In genomic region chr10:100344386-100344785, GRCh38 we compare ENCODE assay signal across 1 cellular context.
TF ChIP-seq lines count a peak whose summit lies in the region.

No MANE protein-coding gene starts in this region.

TF ChIP-seq in SK-N-SH, 30 proteins besides CTCF, POLR2A, EP300 and RAD21:
- TF ChIP-seq YY1 (IDR thresholded peaks at IDR 0.05; ENCODE audit: low read depth) = no peak
- no peak for TF ChIP-seq USF1 (IDR thresholded peaks at IDR 0.05; ENCODE audit: borderline replicate concordance, low read depth)
- no peak for TF ChIP-seq FOXM1 (IDR thresholded peaks at IDR 0.05; ENCODE audit: low read depth)
- TF ChIP-seq MXI1 (IDR thresholded peaks at IDR 0.05; ENCODE audit: low read depth, low read length) = no peak
- no peak for TF ChIP-seq TEAD4 (IDR thresholded peaks at IDR 0.05; ENCODE audit: borderline replicate concordance, insufficient read depth)
- TF ChIP-seq PBX3 (IDR thresholded peaks at IDR 0.05) = no peak
- no peak for TF ChIP-seq ZBTB33 (IDR thresholded peaks at IDR 0.05; ENCODE audit: borderline replicate concordance, low read depth)
- TF ChIP-seq FOXJ3 (CRISPR knock-in tag; IDR thresholded peaks at IDR 0.05) = no peak
- no peak for TF ChIP-seq TCF12 (IDR thresholded peaks at IDR 0.05)
- TF ChIP-seq RFX5 (IDR thresholded peaks at IDR 0.05; ENCODE audit: low read length) = no peak
- no peak for TF ChIP-seq EZH2phosphoT487 (IDR thresholded peaks at IDR 0.05; ENCODE audit: borderline replicate concordance, low read depth)
- no peak for TF ChIP-seq IRF3 (IDR thresholded peaks at IDR 0.05; ENCODE audit: low read depth, low read length)
- TF ChIP-seq USF2 (IDR thresholded peaks at IDR 0.05; ENCODE audit: borderline replicate concordance, low read depth, low read length) = no peak
- TF ChIP-seq MEF2A (IDR thresholded peaks at IDR 0.05; ENCODE audit: borderline replicate concordance, low read depth) = no peak
- no peak for TF ChIP-seq POLR2AphosphoS5 (IDR thresholded peaks at IDR 0.05; ENCODE audit: low read depth, low read length)
- TF ChIP-seq MAX (IDR thresholded peaks at IDR 0.05; ENCODE audit: low read depth) = no peak
- TF ChIP-seq RXRA (IDR thresholded peaks at IDR 0.05; ENCODE audit: borderline replicate concordance, low read depth) = no peak
- no peak for TF ChIP-seq GATA2 (CRISPR knock-in tag; IDR thresholded peaks at IDR 0.05)
- TF ChIP-seq RCOR1 (IDR thresholded peaks at IDR 0.05; ENCODE audit: low read length) = no peak
